8 cellular contexts compared by ENCODE assay signal in the genomic region with DNA sequence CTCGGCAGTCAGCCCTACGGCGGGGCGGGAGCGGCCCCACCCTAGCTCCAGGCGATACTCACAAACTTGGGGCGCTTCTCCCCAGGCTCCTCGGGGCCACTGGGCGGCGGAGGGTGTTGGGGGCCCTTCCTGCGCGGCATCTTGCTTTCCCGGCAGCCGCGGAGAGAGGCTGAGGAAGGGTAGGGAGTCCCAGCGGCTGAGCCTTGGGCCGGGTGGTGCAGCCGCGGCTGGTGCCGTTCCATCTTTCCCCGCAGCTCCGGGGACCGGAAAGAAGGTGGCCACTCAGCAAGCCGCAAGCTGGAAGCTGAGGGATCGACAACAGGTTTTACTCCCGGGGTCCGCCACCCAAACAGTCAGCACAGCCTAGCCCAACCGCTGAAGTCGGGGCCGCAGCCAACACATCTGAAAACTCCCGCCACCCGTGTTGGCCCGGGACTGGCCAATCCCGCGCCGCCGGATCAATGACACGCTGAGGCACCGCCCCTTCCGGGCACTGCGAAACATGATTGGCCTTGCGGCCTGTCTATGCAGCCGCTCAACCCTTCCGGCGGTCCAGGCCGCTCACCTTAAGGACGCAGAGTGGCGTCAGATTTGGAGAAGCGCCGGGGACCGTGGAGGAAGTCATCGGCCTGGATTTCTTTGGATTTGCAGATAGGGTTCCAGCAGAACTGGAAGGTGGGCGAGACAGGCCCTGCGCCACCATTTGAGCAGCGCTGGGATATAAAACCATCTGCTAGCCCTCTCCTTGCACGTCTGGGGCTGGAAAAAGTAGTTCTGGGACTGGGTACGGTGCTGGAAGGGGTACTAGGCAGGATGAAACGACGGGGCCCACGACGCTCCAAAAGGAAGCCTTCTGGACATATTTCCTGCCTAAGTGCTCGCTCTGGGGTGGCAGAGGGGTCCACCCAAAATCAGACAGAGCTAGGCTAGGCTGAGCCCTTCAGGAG. TPM values are rescaled to one million over a fixed set of nuclear protein-coding genes. Genes with fewer than 3 reads are reported as not detected.
DNase-seq lines count a peak whose midpoint lies in the region; TF ChIP-seq lines count a peak whose summit lies in the region.

A gene with protein sequence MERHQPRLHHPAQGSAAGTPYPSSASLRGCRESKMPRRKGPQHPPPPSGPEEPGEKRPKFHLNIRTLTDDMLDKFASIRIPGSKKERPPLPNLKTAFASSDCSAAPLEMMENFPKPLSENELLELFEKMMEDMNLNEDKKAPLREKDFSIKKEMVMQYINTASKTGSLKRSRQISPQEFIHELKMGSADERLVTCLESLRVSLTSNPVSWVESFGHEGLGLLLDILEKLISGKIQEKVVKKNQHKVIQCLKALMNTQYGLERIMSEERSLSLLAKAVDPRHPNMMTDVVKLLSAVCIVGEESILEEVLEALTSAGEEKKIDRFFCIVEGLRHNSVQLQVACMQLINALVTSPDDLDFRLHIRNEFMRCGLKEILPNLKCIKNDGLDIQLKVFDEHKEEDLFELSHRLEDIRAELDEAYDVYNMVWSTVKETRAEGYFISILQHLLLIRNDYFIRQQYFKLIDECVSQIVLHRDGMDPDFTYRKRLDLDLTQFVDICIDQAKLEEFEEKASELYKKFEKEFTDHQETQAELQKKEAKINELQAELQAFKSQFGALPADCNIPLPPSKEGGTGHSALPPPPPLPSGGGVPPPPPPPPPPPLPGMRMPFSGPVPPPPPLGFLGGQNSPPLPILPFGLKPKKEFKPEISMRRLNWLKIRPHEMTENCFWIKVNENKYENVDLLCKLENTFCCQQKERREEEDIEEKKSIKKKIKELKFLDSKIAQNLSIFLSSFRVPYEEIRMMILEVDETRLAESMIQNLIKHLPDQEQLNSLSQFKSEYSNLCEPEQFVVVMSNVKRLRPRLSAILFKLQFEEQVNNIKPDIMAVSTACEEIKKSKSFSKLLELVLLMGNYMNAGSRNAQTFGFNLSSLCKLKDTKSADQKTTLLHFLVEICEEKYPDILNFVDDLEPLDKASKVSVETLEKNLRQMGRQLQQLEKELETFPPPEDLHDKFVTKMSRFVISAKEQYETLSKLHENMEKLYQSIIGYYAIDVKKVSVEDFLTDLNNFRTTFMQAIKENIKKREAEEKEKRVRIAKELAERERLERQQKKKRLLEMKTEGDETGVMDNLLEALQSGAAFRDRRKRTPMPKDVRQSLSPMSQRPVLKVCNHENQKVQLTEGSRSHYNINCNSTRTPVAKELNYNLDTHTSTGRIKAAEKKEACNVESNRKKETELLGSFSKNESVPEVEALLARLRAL (minus strand): TSS at position 404 of the 947 bp plus-strand sequence. CDS start 162 bp downstream, at position 242.

- in situ Hi-C loops in G401 (cut with HindIII; ENCODE audit: low sequenced_read_pairs) = no loop called here
- in situ Hi-C loops in HAP-1 (cut with MboI; ENCODE audit: low sequenced_read_pairs) = no loop called here

- no peaks in the 10 kb centered on the region for H3F3A ChIP-seq in MM.1S (ENCODE audit: insufficient read depth, low read length)
- H3F3A ChIP-seq in neural cell (ENCODE audit: insufficient read depth, low read length, poor library complexity, severe bottlenecking) = no peaks in the 10 kb centered on the region

- H3K9ac ChIP-seq in MM.1S (ENCODE audit: low read length) (peak within 1 kb of the TSS; percentile 75), neural cell (ENCODE audit: low read length) (peak within 1 kb of the TSS; percentile 81)

- no peaks in the 10 kb centered on the region for H3K9me2 ChIP-seq in MM.1S (replicated peaks; ENCODE audit: insufficient read depth, low read length)
- no peaks in the 10 kb centered on the region for H3K9me2 ChIP-seq in neural cell (ENCODE audit: insufficient read depth, low read length)

- DNase-seq in G401 (ENCODE audit: low spot score) (peak; percentile 97), HAP-1 (ENCODE audit: low spot score in 2 of 2) (peak; percentile 96 to 97), MM.1S (peak; percentile 87), SIG-M5 (lab: John Stamatoyannopoulos, UW) (peak; percentile 66), activated gamma-delta T cell (lab: John Stamatoyannopoulos, UW) (peak; percentile 77), fibroblast of the conjunctiva (ENCODE audit: low read depth) (peak; percentile 93), stomach (peak; percentile 97)

- H3K36me3 ChIP-seq in HAP-1 (replicated peaks) = no peaks in the 10 kb centered on the region; the same call in 1 of the 2 replicates
- H3K36me3 ChIP-seq in MM.1S (replicated peaks; ENCODE audit: insufficient read depth, low read length) = no peaks in the 10 kb centered on the region
- H3K36me3 ChIP-seq in neural cell (ENCODE audit: insufficient read depth, low read length) = no peaks in the 10 kb centered on the region
- H3K36me3 ChIP-seq in stomach = no peaks in the 10 kb centered on the region

- TF ChIP-seq RAD21 in neural cell (conservative IDR thresholded peaks at IDR 0.05) = peak; percentile 57

- peak within 1 kb of the TSS; percentile 87 for H2AFZ ChIP-seq in MM.1S (ENCODE audit: low read length)
- peak within 1 kb of the TSS; percentile 71 for H2AFZ ChIP-seq in neural cell (ENCODE audit: low read depth, low read length)

- H3K27ac ChIP-seq in MM.1S (ENCODE audit: low read length) = peak within 1 kb of the TSS; percentile 48; the same call in 1 of the 2 replicates
- peak within 1 kb of the TSS; percentile 84 for H3K27ac ChIP-seq in neural cell (ENCODE audit: low read length)
- peak within 1 kb of the TSS; percentile 83 to 94 (median 91) for H3K27ac ChIP-seq in stomach

- H3K4me3 ChIP-seq in HAP-1 (peak within 1 kb of the TSS; percentile 85), MM.1S (ENCODE audit: low read length) (peak within 1 kb of the TSS; percentile 72), neural cell (ENCODE audit: low read length) (peak within 1 kb of the TSS; percentile 72), stomach (peak within 1 kb of the TSS; percentile 60 to 96 (median 71))

- H3K9me3 ChIP-seq in HAP-1 (no peaks in the 10 kb centered on the region), MM.1S (replicated peaks; ENCODE audit: insufficient read depth, low read length) (no peaks in the 10 kb centered on the region), neural cell (ENCODE audit: low read length) (no peaks in the 10 kb centered on the region), stomach (no peaks in the 10 kb centered on the region)

- H3K27me3 ChIP-seq in HAP-1 (ENCODE audit: low read depth) = no peaks in the 10 kb centered on the region
- H3K27me3 ChIP-seq in MM.1S (replicated peaks; ENCODE audit: insufficient read depth, low read length) = no peaks in the 10 kb centered on the region
- no peaks in the 10 kb centered on the region for H3K27me3 ChIP-seq in neural cell (ENCODE audit: insufficient read depth, low read depth, low read length)
- H3K27me3 ChIP-seq in stomach = no peaks in the 10 kb centered on the region

- TF ChIP-seq EP300 in neural cell (conservative IDR thresholded peaks at IDR 0.05; ENCODE audit: poor library complexity, severe bottlenecking) (peak; percentile 50), stomach (IDR thresholded peaks at IDR 0.05) (no peak)

- H3K4me1 ChIP-seq in HAP-1 (peaks cover 17% of the 10 kb centered on the region), MM.1S (ENCODE audit: low read length) (no peaks in the 10 kb centered on the region; the same call in 1 of the 2 replicates), stomach (peaks cover 0 to 27% (median 17%) of the 10 kb centered on the region in 4 donors)

- peak in 1 of 4 donors; percentile 70 for TF ChIP-seq POLR2A in stomach (IDR thresholded peaks at IDR 0.05)

- peak within 1 kb of the TSS; percentile 55 for H3K4me2 ChIP-seq in MM.1S (ENCODE audit: low read depth, low read length)
- H3K4me2 ChIP-seq in neural cell (ENCODE audit: low read length) = peak within 1 kb of the TSS; percentile 83

- intact Hi-C loops in stomach (cut with DNase I; ENCODE audit: low total_unique reads) = no loop called here

- H3K79me2 ChIP-seq in MM.1S (ENCODE audit: low read length) = peaks cover 30% of the 10 kb centered on the region
- peaks cover 12% of the 10 kb centered on the region for H3K79me2 ChIP-seq in neural cell (replicated peaks; ENCODE audit: insufficient read depth, low read length)

- TF ChIP-seq CTCF in MM.1S (IDR thresholded peaks at IDR 0.05; ENCODE audit: low read length) (no peak), neural cell (IDR thresholded peaks at IDR 0.05; ENCODE audit: poor library complexity, severe bottlenecking) (peak; percentile 47), stomach (IDR thresholded peaks at IDR 0.05) (no peak)

- WGBS in stomach, 5 donors = 0 to 1% (median 1%) methylated on average over 41 to 62 of the region's 62 CpGs

- H4K20me1 ChIP-seq in MM.1S (ENCODE audit: insufficient read depth, low read length) (no peaks in the 10 kb centered on the region), neural cell (ENCODE audit: insufficient read depth) (no peaks in the 10 kb centered on the region)

TF ChIP-seq in neural cell, 6 proteins besides CTCF, POLR2A, EP300 and RAD21 (continues in another document):
- peak; percentile 68 for TF ChIP-seq TAF1 (IDR thresholded peaks at IDR 0.05; ENCODE audit: low read depth)
- TF ChIP-seq, protein P1, sequence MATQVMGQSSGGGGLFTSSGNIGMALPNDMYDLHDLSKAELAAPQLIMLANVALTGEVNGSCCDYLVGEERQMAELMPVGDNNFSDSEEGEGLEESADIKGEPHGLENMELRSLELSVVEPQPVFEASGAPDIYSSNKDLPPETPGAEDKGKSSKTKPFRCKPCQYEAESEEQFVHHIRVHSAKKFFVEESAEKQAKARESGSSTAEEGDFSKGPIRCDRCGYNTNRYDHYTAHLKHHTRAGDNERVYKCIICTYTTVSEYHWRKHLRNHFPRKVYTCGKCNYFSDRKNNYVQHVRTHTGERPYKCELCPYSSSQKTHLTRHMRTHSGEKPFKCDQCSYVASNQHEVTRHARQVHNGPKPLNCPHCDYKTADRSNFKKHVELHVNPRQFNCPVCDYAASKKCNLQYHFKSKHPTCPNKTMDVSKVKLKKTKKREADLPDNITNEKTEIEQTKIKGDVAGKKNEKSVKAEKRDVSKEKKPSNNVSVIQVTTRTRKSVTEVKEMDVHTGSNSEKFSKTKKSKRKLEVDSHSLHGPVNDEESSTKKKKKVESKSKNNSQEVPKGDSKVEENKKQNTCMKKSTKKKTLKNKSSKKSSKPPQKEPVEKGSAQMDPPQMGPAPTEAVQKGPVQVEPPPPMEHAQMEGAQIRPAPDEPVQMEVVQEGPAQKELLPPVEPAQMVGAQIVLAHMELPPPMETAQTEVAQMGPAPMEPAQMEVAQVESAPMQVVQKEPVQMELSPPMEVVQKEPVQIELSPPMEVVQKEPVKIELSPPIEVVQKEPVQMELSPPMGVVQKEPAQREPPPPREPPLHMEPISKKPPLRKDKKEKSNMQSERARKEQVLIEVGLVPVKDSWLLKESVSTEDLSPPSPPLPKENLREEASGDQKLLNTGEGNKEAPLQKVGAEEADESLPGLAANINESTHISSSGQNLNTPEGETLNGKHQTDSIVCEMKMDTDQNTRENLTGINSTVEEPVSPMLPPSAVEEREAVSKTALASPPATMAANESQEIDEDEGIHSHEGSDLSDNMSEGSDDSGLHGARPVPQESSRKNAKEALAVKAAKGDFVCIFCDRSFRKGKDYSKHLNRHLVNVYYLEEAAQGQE (IDR thresholded peaks at IDR 0.05; ENCODE audit: borderline replicate concordance) = peak; percentile 50

RNA-seq across cellular contexts. Expression of the gene that starts here (rescaled TPM):
- 13.7 and 31.3 TPM in 2 replicates for total RNA-seq in G401 (2014; rRNA removed; shearing (Covaris generic))
- polyA plus RNA-seq in neural cell = 0.37 and 1.9 TPM in 2 replicates
- polyA minus RNA-seq in neural cell = 1.5 and 1.6 TPM in 2 replicates
- 10 to 100 TPM in 1 of 5 donors, 1 to 10 TPM in 4; 2.6 to 12.1 (median 5.9) TPM for total RNA-seq in stomach
- polyA plus RNA-seq in stomach = 1 to 10 TPM; 2.5 to 6.7 (median 3.2) TPM

Comparison
In these comparisons a context has a peak if more than half of its experiments do, and no peak if none do; other contexts are left out.
1. Peak in every context shown above with its lines: DNase-seq, H3K4me3 ChIP-seq and H3K27ac ChIP-seq.